ENCODE assay signal across 8 cellular contexts in the genomic region with DNA sequence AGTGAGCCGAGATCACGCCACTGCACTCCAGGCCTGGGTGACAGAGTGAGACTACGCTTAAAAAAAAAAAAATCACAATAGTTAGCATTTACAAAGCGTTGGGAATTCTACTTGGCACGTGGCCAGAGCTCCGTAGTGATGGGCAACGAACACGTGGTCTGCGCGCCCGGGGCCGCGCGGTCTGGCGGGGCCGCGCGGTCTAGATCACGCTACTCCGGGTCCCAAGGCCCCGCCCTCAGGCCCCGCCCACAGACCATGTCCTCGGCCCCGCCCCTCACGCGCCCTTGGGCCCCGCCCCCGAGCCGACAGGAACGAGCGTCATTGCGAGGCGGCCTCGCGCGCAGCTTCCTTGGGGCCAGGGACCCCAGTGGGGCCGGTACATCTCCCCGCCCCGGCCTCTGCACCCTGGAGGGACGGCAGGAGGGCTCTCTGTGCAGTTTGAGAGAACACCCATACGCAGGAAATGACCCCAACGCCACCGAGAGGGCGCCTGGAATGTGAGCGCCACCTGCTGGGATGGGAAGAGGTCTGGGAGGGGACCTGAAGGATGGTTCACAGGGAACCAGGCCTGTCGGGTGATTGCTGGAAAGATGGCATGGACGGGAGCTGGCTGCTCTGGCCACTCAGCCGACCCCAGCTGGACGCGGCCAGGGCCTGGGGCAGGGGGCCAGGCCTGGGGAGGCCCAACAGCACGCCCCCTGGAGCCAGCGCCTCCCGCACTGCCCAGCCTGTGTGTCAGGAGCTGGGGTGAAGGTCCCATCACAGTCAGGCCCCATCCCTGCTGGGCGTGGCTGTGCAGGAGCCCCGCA. TPM values are rescaled to one million over a fixed set of nuclear protein-coding genes. Genes with fewer than 3 reads are reported as not detected.
DNase-seq lines count a peak whose midpoint lies in the region; ATAC-seq, FAIRE-seq and TF ChIP-seq lines count a peak whose summit lies in the region.

No MANE protein-coding gene starts in this region.

- H3K4me1 Mint-ChIP-seq in activated T-cell treated with anti-CD3 and anti-CD28 coated beads, Interleukin-2, amount 50 U/mL, for 24 hours (ENCODE audit: low read depth) = peaks cover 32% of the 10 kb centered on the region

- peaks cover 0 to 2% of the 10 kb centered on the region in 2 donors for H3K36me3 ChIP-seq in muscle layer of duodenum (ENCODE audit: control insufficient read depth in 1 of 2, insufficient read depth in 2 of 2, low read length in 2 of 2)

- TF ChIP-seq CTCF in D721Med (IDR thresholded peaks at IDR 0.05; ENCODE audit: insufficient read depth, missing control alignments) = peak; percentile 91

- ATAC-seq in GM21515 (IDR thresholded peaks at IDR 0.05; ENCODE audit: unreplicated experiment) (peak; percentile 39), esophagus mucosa (peak; percentile 86)

- H3K4me1 ChIP-seq in muscle layer of duodenum (ENCODE audit: control insufficient read depth in 1 of 2, insufficient read depth in 2 of 2, low read length in 2 of 2) = peaks cover 11 to 35% of the 10 kb centered on the region in 2 donors

- H3K27me3 Mint-ChIP-seq in activated T-cell treated with anti-CD3 and anti-CD28 coated beads, Interleukin-2, amount 50 U/mL, for 24 hours = no peaks in the 10 kb centered on the region

- no peaks in the 10 kb centered on the region for H3K9me3 Mint-ChIP-seq in activated T-cell treated with anti-CD3 and anti-CD28 coated beads, Interleukin-2, amount 50 U/mL, for 24 hours

- H3K27ac ChIP-seq in muscle layer of duodenum (ENCODE audit: low read length) = peak overlapping the region; percentile 84

- no peaks in the 10 kb centered on the region for H3K9me3 ChIP-seq in muscle layer of duodenum (ENCODE audit: control insufficient read depth in 1 of 2, low read length in 2 of 2)

- H3K36me3 Mint-ChIP-seq in activated T-cell treated with anti-CD3 and anti-CD28 coated beads, Interleukin-2, amount 50 U/mL, for 24 hours (ENCODE audit: low read depth) = peaks cover 24% of the 10 kb centered on the region

- H3K27me3 ChIP-seq in muscle layer of duodenum (ENCODE audit: low read depth, low read length) = no peaks in the 10 kb centered on the region

- H3K4me3 ChIP-seq in Jurkat, Clone E6-1 (ENCODE audit: low read length) = peak overlapping the region; percentile 77
- H3K4me3 ChIP-seq in muscle layer of duodenum (ENCODE audit: low read depth in 1 of 2, low read length in 2 of 2) = peak overlapping the region; percentile 72 to 74

- no peak for FAIRE-seq in D721Med (lab: Jason Lieb, UNC)

- H3K4me3 Mint-ChIP-seq in activated T-cell treated with anti-CD3 and anti-CD28 coated beads, Interleukin-2, amount 50 U/mL, for 24 hours = peak overlapping the region; percentile 91

- DNase-seq in D721Med (ENCODE audit: insufficient read length, low spot score) (peak; percentile 71), OCI-M1 (lab: John Stamatoyannopoulos, UW) (peak; percentile 99)
- DNase-seq in Jurkat, Clone E6-1 (ENCODE audit: low read depth, low spot score) = peak; percentile 78
- peak; percentile 98 for DNase-seq in activated T-cell treated with anti-CD3 and anti-CD28 coated beads, Interleukin-2, amount 50 U/mL, for 24 hours
- DNase-seq in stimulated activated CD8-positive, alpha-beta memory T cell treated with anti-CD3 and anti-CD28 coated beads, Interleukin-7, amount 100 ng/mL, for 1 hour (ENCODE audit: low read depth in 2 of 2) = peak; percentile 87 to 93

- peak overlapping the region; percentile 98 for H3K27ac Mint-ChIP-seq in activated T-cell treated with anti-CD3 and anti-CD28 coated beads, Interleukin-2, amount 50 U/mL, for 24 hours

RNA-seq across cellular contexts. Expression of gene PTDSS2, which starts 2.0 kb away (rescaled TPM):
- 22.4 TPM for polyA plus RNA-seq in Jurkat, Clone E6-1 (2012; ENCODE audit: insufficient read depth, insufficient read length)
- total RNA-seq in esophagus mucosa = 12.0 TPM

RNA-seq across cellular contexts. Expression of gene ANO9, which starts 6.3 kb away (rescaled TPM):
- polyA plus RNA-seq in Jurkat, Clone E6-1 (2012; ENCODE audit: insufficient read depth, insufficient read length) = 3.5 TPM
- 12.8 TPM for total RNA-seq in esophagus mucosa

RNA-seq across cellular contexts. Expression of gene SIGIRR, which starts 33.3 kb away (rescaled TPM):
- polyA plus RNA-seq in Jurkat, Clone E6-1 (2012; ENCODE audit: insufficient read depth, insufficient read length) = 131 TPM
- total RNA-seq in esophagus mucosa = 15.4 TPM

RNA-seq across cellular contexts. Expression of gene PKP3, which starts 54.1 kb away (rescaled TPM):
- not detected for polyA plus RNA-seq in Jurkat, Clone E6-1 (2012; ENCODE audit: insufficient read depth, insufficient read length)
- 359 TPM for total RNA-seq in esophagus mucosa

RNA-seq across cellular contexts. Expression of gene RNH1, which starts 58.9 kb away (rescaled TPM):
- 123 TPM for polyA plus RNA-seq in Jurkat, Clone E6-1 (2012; ENCODE audit: insufficient read depth, insufficient read length)
- 152 TPM for total RNA-seq in esophagus mucosa

Comparison
In these comparisons a context has a peak if more than half of its experiments do, and no peak if none do; other contexts are left out.
1. Peak in every context shown above with its lines: DNase-seq, ATAC-seq, H3K4me3 ChIP-seq and H3K27ac ChIP-seq.